1 cellular context compared by ENCODE assay signal in genomic region chr10:72354356-72355213, GRCh38.
TF ChIP-seq lines count a peak whose summit lies in the region.

Gene DNAJB12 (minus strand): TSS chr10:72354919. CDS start chr10:72354897, 22 bp downstream.

TF ChIP-seq in HepG2, 621 proteins besides CTCF, POLR2A, EP300 and RAD21 (continued from another document and continues in another):
- TF ChIP-seq ZNF83 (CRISPR knock-in tag; IDR thresholded peaks at IDR 0.05; ENCODE audit: borderline replicate concordance) = no peak
- peak; percentile 22; the same call in 1 of the 2 replicates for TF ChIP-seq CENPT (CRISPR knock-in tag; IDR thresholded peaks at IDR 0.05; ENCODE audit: low read depth)
- peak; percentile 55; the same call in 1 of the 2 replicates for TF ChIP-seq ZNF362 (CRISPR knock-in tag; IDR thresholded peaks at IDR 0.05; ENCODE audit: borderline replicate concordance)
- peak; percentile 72; the same call in 1 of the 2 replicates for TF ChIP-seq EEA1 (CRISPR knock-in tag; IDR thresholded peaks at IDR 0.05; ENCODE audit: borderline replicate concordance)
- TF ChIP-seq SP140L (CRISPR knock-in tag; IDR thresholded peaks at IDR 0.05; ENCODE audit: borderline replicate concordance) = no peak
- peak; percentile 44; the same call in 1 of the 2 replicates for TF ChIP-seq NAIF1 (CRISPR knock-in tag; IDR thresholded peaks at IDR 0.05; ENCODE audit: borderline replicate concordance)
- TF ChIP-seq ZHX2 (IDR thresholded peaks at IDR 0.05; ENCODE audit: low read depth) = peak; percentile 84; the same call in 1 of the 2 replicates
- TF ChIP-seq ZHX2 (CRISPR knock-in tag; IDR thresholded peaks at IDR 0.05; ENCODE audit: borderline replicate concordance) = 0 out of 2 replicates have a peak, but pooled peaks have one; percentile 56
- peak; percentile 90 for TF ChIP-seq ZNF281 (CRISPR knock-in tag; IDR thresholded peaks at IDR 0.05; ENCODE audit: borderline replicate concordance)
- TF ChIP-seq ZNF383 (CRISPR knock-in tag; IDR thresholded peaks at IDR 0.05; ENCODE audit: borderline replicate concordance) = peak; percentile 60; the same call in 1 of the 2 replicates
- 0 out of 2 replicates have a peak, but pooled peaks have one; percentile 48 for TF ChIP-seq TEF (CRISPR knock-in tag; IDR thresholded peaks at IDR 0.05)
- peak; percentile 93 for TF ChIP-seq TBX3 (IDR thresholded peaks at IDR 0.05; ENCODE audit: borderline replicate concordance)
- TF ChIP-seq FIP1L1 (IDR thresholded peaks at IDR 0.05; ENCODE audit: borderline replicate concordance, insufficient read depth, low read depth, low read length) = 0 out of 2 replicates have a peak, but pooled peaks have one; percentile 28
- no peak for TF ChIP-seq HMG20B (CRISPR knock-in tag; conservative IDR thresholded peaks at IDR 0.05)
- TF ChIP-seq SP4 (CRISPR knock-in tag; IDR thresholded peaks at IDR 0.05) = peak; percentile 91
- TF ChIP-seq ISL2 (CRISPR knock-in tag; IDR thresholded peaks at IDR 0.05) = peak; percentile 86
- TF ChIP-seq ZNF646 (CRISPR knock-in tag; IDR thresholded peaks at IDR 0.05) = no peak
- peak; percentile 58 for TF ChIP-seq HNRNPLL (IDR thresholded peaks at IDR 0.05; ENCODE audit: low read depth, low read length, poor library complexity, severe bottlenecking)
- peak; percentile 87 for TF ChIP-seq ZFX (CRISPR knock-in tag; IDR thresholded peaks at IDR 0.05; ENCODE audit: low read depth)
- TF ChIP-seq ZNF274 (CRISPR knock-in tag; IDR thresholded peaks at IDR 0.05) = peak; percentile 63; the same call in 1 of the 2 replicates
- TF ChIP-seq KDM6A (CRISPR knock-in tag; IDR thresholded peaks at IDR 0.05; ENCODE audit: low read depth) = no peak
- TF ChIP-seq TBP (CRISPR knock-in tag; IDR thresholded peaks at IDR 0.05) = no peak
- no peak for TF ChIP-seq ATF3 (CRISPR knock-in tag; IDR thresholded peaks at IDR 0.05)
- peak; percentile 71; the same call in 1 of the 2 replicates for TF ChIP-seq SP5 (CRISPR knock-in tag; IDR thresholded peaks at IDR 0.05; ENCODE audit: borderline replicate concordance, low read depth)
- peak; percentile 81 for TF ChIP-seq ZNF503 (CRISPR knock-in tag; IDR thresholded peaks at IDR 0.05)
- TF ChIP-seq ZNF512B (CRISPR knock-in tag; IDR thresholded peaks at IDR 0.05; ENCODE audit: borderline replicate concordance) = no peak
- TF ChIP-seq NFYC (CRISPR knock-in tag; IDR thresholded peaks at IDR 0.05) = no peak
- no peak for TF ChIP-seq ATRX (CRISPR knock-in tag; IDR thresholded peaks at IDR 0.05; ENCODE audit: borderline replicate concordance)
- TF ChIP-seq CREM (IDR thresholded peaks at IDR 0.05) = peak; percentile 94
- TF ChIP-seq CREM (CRISPR knock-in tag; IDR thresholded peaks at IDR 0.05) = peak; percentile 79
- TF ChIP-seq MBNL3 (CRISPR knock-in tag; conservative IDR thresholded peaks at IDR 0.05) = no peak
